In genomic region chr22:22001664-22002525, GRCh38 we compare ENCODE assay signal across 8 cellular contexts.
"Had no signal": no experiment of that assay in that cellular context is flagged by ENCODE, and none has a peak within 500 bp of the region (broad histone marks: within the 10 kb centered on the region; RNA-seq: fewer than 3 reads in every experiment).

No MANE protein-coding gene starts in this region.

- H3K4me3 ChIP-seq: GM23248 had no signal

- H3K27ac ChIP-seq: GM23248, HL-60, KMS-11 had no signal

- ATAC-seq: HepG2 had no signal

- DNase-seq: GM23248, GOT3, H9, HCEC 1CT, KBM-7 had no signal
